Comparison of ENCODE assay signal across 17 cellular contexts in the genomic region with DNA sequence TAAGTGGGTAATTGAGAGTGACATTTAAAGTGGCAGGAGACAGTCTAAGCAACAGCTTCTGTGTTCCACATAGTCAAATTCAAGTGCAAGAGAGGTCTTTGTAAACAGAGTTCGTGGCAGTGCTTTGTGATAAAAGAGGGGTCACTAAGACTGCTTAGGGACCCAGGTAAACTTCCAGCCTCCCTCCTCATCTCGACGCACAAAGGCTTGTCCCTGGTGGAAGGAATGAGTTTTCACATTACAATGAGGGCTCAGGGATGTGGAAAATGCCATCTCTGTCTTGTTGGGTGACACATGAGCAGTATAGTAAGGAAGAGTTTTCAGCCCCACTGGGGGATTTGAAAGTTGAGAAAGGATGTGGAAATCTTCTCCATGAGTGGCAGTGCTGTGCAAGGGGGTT. TPM values are rescaled to one million over a fixed set of nuclear protein-coding genes. Genes with fewer than 3 reads are reported as not detected.
"Had no signal": no experiment of that assay in that cellular context is flagged by ENCODE, and none has a peak within 500 bp of the region (broad histone marks: within the 10 kb centered on the region; RNA-seq: fewer than 3 reads in every experiment).

No MANE protein-coding gene starts in this region.

- H3K9me3 Mint-ChIP-seq: T-cell had no signal

- H3K4me1 ChIP-seq: colonic mucosa had no signal

- H3K4me3 ChIP-seq: colonic mucosa, lung had no signal

- H3K27me3 ChIP-seq: colonic mucosa had no signal

- ATAC-seq: activated CD8-positive, alpha-beta T cell treated with anti-CD3 and anti-CD28 coated beads, Interleukin-2, amount 10 ng/mL, durations not matched to agents 7 days and 5 days; left colon; right cardiac atrium; T-cell had no signal

- H3K27ac Mint-ChIP-seq: activated CD8-positive, alpha-beta T cell treated with anti-CD3 and anti-CD28 coated beads, Interleukin-2, amount 10 ng/mL, durations not matched to agents 7 days and 5 days; naive B cell; T-cell had no signal

- H3K36me3 Mint-ChIP-seq: naive B cell, T-cell had no signal

- H3K36me3 ChIP-seq: colonic mucosa had no signal

- H3K9me3 ChIP-seq: colonic mucosa had no signal

- DNase-seq: activated CD4-positive, alpha-beta T cell treated with anti-CD3 and anti-CD28 coated beads for 4 hours; activated CD8-positive, alpha-beta memory T cell treated with anti-CD3 and anti-CD28 coated beads, Interleukin-2, amount 50 U/mL, for 48 hours; activated CD8-positive, alpha-beta T cell treated with anti-CD3 and anti-CD28 coated beads, Interleukin-2, amount 10 ng/mL, durations not matched to agents 7 days and 5 days; activated naive CD4-positive, alpha-beta T cell treated with Interleukin-2 at 50 U/mL for 16 hours; caudate nucleus; colonic mucosa; left colon; naive B cell; posterior cingulate gyrus; right cardiac atrium; stimulated activated CD4-positive, alpha-beta T cell treated with anti-CD3 and anti-CD28 coated beads, Interleukin-1b, Interleukin-23, amount 100 ng/mL, for 48 hours; stimulated activated naive CD4-positive, alpha-beta T cell; substantia nigra; T-cell; T1000 had no signal

- H3K27ac ChIP-seq: colonic mucosa, VCaP had no signal

- H3K4me1 Mint-ChIP-seq: naive B cell, T-cell had no signal

- H3K4me3 Mint-ChIP-seq: activated CD8-positive, alpha-beta T cell treated with anti-CD3 and anti-CD28 coated beads, Interleukin-2, amount 10 ng/mL, durations not matched to agents 7 days and 5 days; naive B cell; T-cell had no signal

RNA-seq across cellular contexts. Expression of a gene that starts 7.3 kb away (rescaled TPM):
- total RNA-seq: activated CD8-positive, alpha-beta T cell treated with anti-CD3 and anti-CD28 coated beads, Interleukin-2, amount 10 ng/mL, durations not matched to agents 7 days and 5 days; colonic mucosa; left colon; T-cell had no signal
- polyA plus RNA-seq: right cardiac atrium had no signal
